In the genomic region with DNA sequence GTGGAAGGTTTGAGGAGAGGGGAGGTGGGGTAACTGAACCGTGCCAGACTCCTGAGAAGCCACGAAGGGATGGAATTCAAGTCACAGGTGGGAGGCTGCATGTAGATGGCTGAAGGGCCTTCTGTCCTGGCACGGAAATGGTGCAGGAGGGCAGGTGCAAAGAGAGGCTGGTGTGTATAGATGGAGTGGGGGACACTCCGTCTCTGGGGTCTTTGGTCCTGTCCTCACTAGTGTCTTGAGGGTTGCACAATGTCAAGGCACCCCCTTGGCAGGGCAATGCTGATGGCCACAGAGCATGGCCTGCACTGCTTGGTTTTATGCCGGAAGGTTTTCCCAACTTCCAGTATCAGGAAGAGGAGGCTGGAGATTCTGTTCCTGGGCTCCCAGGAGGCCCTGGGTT, we compare ENCODE assay signal across 25 cellular contexts.
"Had no signal": no experiment of that assay in that cellular context is flagged by ENCODE, and none has a peak within 500 bp of the region (broad histone marks: within the 10 kb centered on the region; RNA-seq: fewer than 3 reads in every experiment).

No MANE protein-coding gene starts in this region.

- H3K4me1 Mint-ChIP-seq: immature natural killer cell, mesothelial cell of epicardium, naive B cell had no signal

- H3K4me3 ChIP-seq: colonic mucosa, gastroesophageal sphincter, heart left ventricle, hepatocyte, left lung, lower lobe of right lung, mucosa of descending colon had no signal

- ATAC-seq: effector memory CD8-positive, alpha-beta T cell; esophagus mucosa; foreskin keratinocyte; gastroesophageal sphincter; heart left ventricle; left colon; left lung; left ventricle myocardium superior; mucosa of descending colon had no signal

- H3K4me3 Mint-ChIP-seq: dendritic cell treated with granulocyte-macrophage colony-stimulating factor and Interleukin-4, amounts not matched to agents 40 ng/mL and 50 ng/mL, for 4 days; effector memory CD8-positive, alpha-beta T cell; endodermal cell; immature natural killer cell; mesothelial cell of epicardium; naive B cell had no signal

- H3K4me1 ChIP-seq: colonic mucosa, foreskin keratinocyte, gastroesophageal sphincter had no signal

- H3K36me3 ChIP-seq: colonic mucosa, gastroesophageal sphincter, heart left ventricle, left lung, lower lobe of right lung had no signal

- H3K36me3 Mint-ChIP-seq: mesothelial cell of epicardium, naive B cell had no signal

- H3K27me3 ChIP-seq: colonic mucosa, gastroesophageal sphincter had no signal

- H3K9me3 ChIP-seq: colonic mucosa, gastroesophageal sphincter, heart left ventricle, left lung, lower lobe of right lung, mucosa of descending colon had no signal

- DNase-seq: colonic mucosa; cortex of kidney; effector CD8-positive, alpha-beta T cell; effector memory CD8-positive, alpha-beta T cell; endodermal cell; erythroblast; foreskin keratinocyte; heart left ventricle; immature natural killer cell; islet precursor cell; kidney; kidney glomerular epithelial cell; left colon; left lung; left ventricle myocardium superior; lower lobe of right lung; mesenchymal stem cell; mucosa of descending colon; naive B cell had no signal

- H3K27ac Mint-ChIP-seq: dendritic cell treated with granulocyte-macrophage colony-stimulating factor and Interleukin-4, amounts not matched to agents 40 ng/mL and 50 ng/mL, for 4 days; effector memory CD8-positive, alpha-beta T cell; endodermal cell; immature natural killer cell; mesothelial cell of epicardium had no signal

- H3K27ac ChIP-seq: colonic mucosa, epithelial cell of prostate, foreskin keratinocyte, gastroesophageal sphincter, heart left ventricle, hepatocyte, left lung, lower lobe of right lung had no signal
